ENCODE assay signal across 8 cellular contexts in the genomic region with DNA sequence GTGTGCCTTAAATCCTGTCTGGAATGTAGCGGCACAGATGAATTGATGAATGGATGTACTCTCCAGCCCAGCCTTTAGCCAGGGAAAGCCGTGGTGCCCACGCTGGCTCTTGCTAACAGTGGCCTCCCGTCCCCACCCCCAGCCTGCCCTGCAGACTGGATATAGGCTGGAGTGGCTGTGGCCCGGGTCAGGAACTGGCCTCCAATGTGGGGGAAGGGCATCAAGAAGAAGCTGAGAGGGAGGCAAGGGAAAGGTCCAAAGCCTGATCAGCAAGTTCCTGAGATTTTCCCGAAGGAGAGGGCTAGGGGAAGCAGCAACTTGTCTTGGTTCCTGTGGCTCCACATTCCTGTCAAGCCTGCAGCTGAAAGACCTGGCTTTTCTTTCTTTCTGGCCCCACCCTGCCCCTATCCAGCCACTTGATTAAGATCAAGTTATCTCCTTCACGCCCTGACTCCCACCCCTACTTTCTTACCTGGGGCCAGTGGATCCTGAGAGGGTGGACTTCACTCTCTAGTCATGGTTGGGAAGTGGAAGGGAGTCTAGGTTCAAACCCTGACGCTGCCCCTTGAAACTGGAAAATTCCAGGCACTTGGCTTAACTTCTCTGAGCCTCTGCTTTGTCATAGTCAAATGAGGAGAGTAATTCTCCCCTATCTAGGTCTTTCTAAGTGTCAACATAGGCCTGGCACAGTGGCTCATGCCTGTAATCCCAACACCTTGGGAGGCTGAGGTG. TPM values are rescaled to one million over a fixed set of nuclear protein-coding genes. Genes with fewer than 3 reads are reported as not detected.
DNase-seq lines count a peak whose midpoint lies in the region; ATAC-seq and TF ChIP-seq lines count a peak whose summit lies in the region.
"Had no signal": no experiment of that assay in that cellular context is flagged by ENCODE, and none has a peak within 500 bp of the region (broad histone marks: within the 10 kb centered on the region; RNA-seq: fewer than 3 reads in every experiment).

No MANE protein-coding gene starts in this region.

- H2BK5ac ChIP-seq in mesendoderm (ENCODE audit: low read length): peak overlapping the region; percentile 69

- H3K4me2 ChIP-seq in mesendoderm (ENCODE audit: low read length): no peak overlapping the region

- peak overlapping the region; percentile 52 for H3K9ac ChIP-seq in mesendoderm (ENCODE audit: low read length)

- no peak for TF ChIP-seq CTCF in CD8-positive, alpha-beta T cell (IDR thresholded peaks at IDR 0.05)

- no peak overlapping the region for H3K4me3 ChIP-seq in CD8-positive, alpha-beta T cell (ENCODE audit: low read depth, low read length)
- no peak overlapping the region for H3K4me3 ChIP-seq in mesendoderm (ENCODE audit: low read length)

- DNase-seq in CD8-positive, alpha-beta T cell: no peak
- DNase-seq in activated T-helper 2 cell treated with anti-CD3 and anti-CD28 coated beads, Interferon-gamma antibody, Interleukin-2, Interleukin-4, amounts not matched to agents 10 μg/mL and 5 μg/mL and 100 μg/mL, durations not matched to agents 14 hours and 24 hours and 36 hours (ENCODE audit: low spot score): no peak
- DNase-seq in mesendoderm: peak; percentile 97
- DNase-seq in central memory CD4-positive, alpha-beta T cell: no peak
- no peak for DNase-seq in stimulated activated CD4-positive, alpha-beta T cell treated with anti-CD3 and anti-CD28 coated beads, Interleukin-4, amount 100 ng/mL, for 4 hours
- DNase-seq: activated CD4-positive, alpha-beta T cell treated with anti-CD3 and anti-CD28 coated beads for 4 hours; NCI-H1436 had no signal

- H2BK120ac ChIP-seq in mesendoderm (ENCODE audit: low read depth, low read length): no peak overlapping the region

- H3K4me1 Mint-ChIP-seq in CD8-positive, alpha-beta T cell (ENCODE audit: low read depth): peaks cover 18% of the 10 kb centered on the region
- H3K4me1 Mint-ChIP-seq in activated T-helper 2 cell treated with anti-CD3 and anti-CD28 coated beads, Interferon-gamma antibody, Interleukin-2, Interleukin-4, amounts not matched to agents 10 μg/mL and 5 μg/mL and 100 μg/mL, durations not matched to agents 14 hours and 24 hours and 36 hours (ENCODE audit: low read depth): peaks cover 16% of the 10 kb centered on the region

- H3K27ac Mint-ChIP-seq in CD8-positive, alpha-beta T cell: peak overlapping the region; percentile 60
- peak overlapping the region; percentile 51 for H3K27ac Mint-ChIP-seq in activated T-helper 2 cell treated with anti-CD3 and anti-CD28 coated beads, Interferon-gamma antibody, Interleukin-2, Interleukin-4, amounts not matched to agents 10 μg/mL and 5 μg/mL and 100 μg/mL, durations not matched to agents 14 hours and 24 hours and 36 hours

- H3K23ac ChIP-seq in mesendoderm (ENCODE audit: low read length): no peak overlapping the region

- no peaks in the 10 kb centered on the region for H3K79me2 ChIP-seq in mesendoderm (ENCODE audit: control insufficient read depth, insufficient read depth, low read length)

- H3K27ac ChIP-seq in CD8-positive, alpha-beta T cell (ENCODE audit: low read depth, low read length): no peak overlapping the region
- peak overlapping the region; percentile 64 for H3K27ac ChIP-seq in mesendoderm (ENCODE audit: low read depth, low read length)

- H3K9me3 ChIP-seq in CD8-positive, alpha-beta T cell (ENCODE audit: low read length): no peaks in the 10 kb centered on the region

- intact Hi-C loops in CD8-positive, alpha-beta T cell (cut with DNase I, micrococcal nuclease): no loop called here
- intact Hi-C loops in activated T-helper 2 cell treated with anti-CD3 and anti-CD28 coated beads, Interferon-gamma antibody, Interleukin-2, Interleukin-4, amounts not matched to agents 10 μg/mL and 5 μg/mL and 100 μg/mL, durations not matched to agents 14 hours and 24 hours and 36 hours (cut with micrococcal nuclease): loop anchor here (5.0 kb wide), 1 partner anchor 53 kb away; the partner anchor contains the start of gene ANKRD54

- no peaks in the 10 kb centered on the region for H3K79me1 ChIP-seq in mesendoderm (ENCODE audit: low read length)

- POLR2A ChIA-PET in CD8-positive, alpha-beta T cell (lab: Charles Lee): interaction anchor here (3.0 kb wide), 1 partner anchor 11 kb away, joined by 30 read pairs; the partner anchor contains the start of gene MICALL1

- H3K56ac ChIP-seq in mesendoderm (ENCODE audit: low read length): peak overlapping the region; percentile 81

- peaks cover 18% of the 10 kb centered on the region for H3K36me3 Mint-ChIP-seq in CD8-positive, alpha-beta T cell
- H3K36me3 Mint-ChIP-seq in activated T-helper 2 cell treated with anti-CD3 and anti-CD28 coated beads, Interferon-gamma antibody, Interleukin-2, Interleukin-4, amounts not matched to agents 10 μg/mL and 5 μg/mL and 100 μg/mL, durations not matched to agents 14 hours and 24 hours and 36 hours (ENCODE audit: low read depth): peaks cover 12% of the 10 kb centered on the region

- no peak overlapping the region for H2BK15ac ChIP-seq in mesendoderm (replicated peaks; ENCODE audit: low read depth)

- H4K5ac ChIP-seq in mesendoderm (ENCODE audit: low read length): no peak overlapping the region

- H3K27me3 Mint-ChIP-seq in CD8-positive, alpha-beta T cell (ENCODE audit: low read depth): no peaks in the 10 kb centered on the region
- no peaks in the 10 kb centered on the region for H3K27me3 Mint-ChIP-seq in activated T-helper 2 cell treated with anti-CD3 and anti-CD28 coated beads, Interferon-gamma antibody, Interleukin-2, Interleukin-4, amounts not matched to agents 10 μg/mL and 5 μg/mL and 100 μg/mL, durations not matched to agents 14 hours and 24 hours and 36 hours (ENCODE audit: low read depth)

- H4K8ac ChIP-seq in mesendoderm (ENCODE audit: low read depth, low read length): no peak overlapping the region

- no peak for ATAC-seq in CD8-positive, alpha-beta T cell
- no peak for ATAC-seq in GM21619 (IDR thresholded peaks at IDR 0.05; ENCODE audit: unreplicated experiment)

- H3K9me3 Mint-ChIP-seq in CD8-positive, alpha-beta T cell: no peaks in the 10 kb centered on the region
- no peaks in the 10 kb centered on the region for H3K9me3 Mint-ChIP-seq in activated T-helper 2 cell treated with anti-CD3 and anti-CD28 coated beads, Interferon-gamma antibody, Interleukin-2, Interleukin-4, amounts not matched to agents 10 μg/mL and 5 μg/mL and 100 μg/mL, durations not matched to agents 14 hours and 24 hours and 36 hours

- H3K4me3 Mint-ChIP-seq in CD8-positive, alpha-beta T cell: no peak overlapping the region
- H3K4me3 Mint-ChIP-seq in activated T-helper 2 cell treated with anti-CD3 and anti-CD28 coated beads, Interferon-gamma antibody, Interleukin-2, Interleukin-4, amounts not matched to agents 10 μg/mL and 5 μg/mL and 100 μg/mL, durations not matched to agents 14 hours and 24 hours and 36 hours (ENCODE audit: low read depth): no peak overlapping the region

- H3K27me3 ChIP-seq in CD8-positive, alpha-beta T cell (ENCODE audit: insufficient read depth, low read length): no peaks in the 10 kb centered on the region
- H3K27me3 ChIP-seq in mesendoderm (ENCODE audit: insufficient read depth, low read length, poor library complexity): no peaks in the 10 kb centered on the region

- CTCF ChIA-PET in CD8-positive, alpha-beta T cell (lab: Charles Lee): no interaction called here

- no peak overlapping the region for H2AK5ac ChIP-seq in mesendoderm (ENCODE audit: low read length)

- H3K4me1 ChIP-seq in CD8-positive, alpha-beta T cell (ENCODE audit: insufficient read depth, low read length): peaks cover 14% of the 10 kb centered on the region
- H3K4me1 ChIP-seq in mesendoderm (ENCODE audit: control insufficient read depth, low read depth, low read length): peaks cover 34% of the 10 kb centered on the region

- peak overlapping the region; percentile 57 for H3K18ac ChIP-seq in mesendoderm (ENCODE audit: low read length)

- H3K36me3 ChIP-seq in CD8-positive, alpha-beta T cell (ENCODE audit: insufficient read depth, low read length): no peaks in the 10 kb centered on the region
- peaks cover 1% of the 10 kb centered on the region for H3K36me3 ChIP-seq in mesendoderm (ENCODE audit: control insufficient read depth, insufficient read depth, low read length)

- H3K4ac ChIP-seq in mesendoderm (ENCODE audit: low read depth, low read length): peak overlapping the region; percentile 72

- WGBS in mesendoderm (ENCODE audit: extremely low coverage, insufficient coverage, low lambda C conversion rate): no CpG with 5 or more reads among the region's 8 CpGs

RNA-seq across cellular contexts. Expression of gene MICALL1, which starts 11.0 kb away (rescaled TPM):
- total RNA-seq in CD8-positive, alpha-beta T cell: 10 to 100 TPM; 15.3 to 18.1 TPM
- total RNA-seq in activated T-helper 2 cell treated with anti-CD3 and anti-CD28 coated beads, Interferon-gamma antibody, Interleukin-2, Interleukin-4, amounts not matched to agents 10 μg/mL and 5 μg/mL and 100 μg/mL, durations not matched to agents 14 hours and 24 hours and 36 hours: 22.7 and 29.1 TPM in 2 replicates
- polyA plus RNA-seq in mesendoderm (2013, experiment 1 of 2): 24.9 TPM
- 25.2 TPM for polyA plus RNA-seq in mesendoderm (2013, experiment 2 of 2)

RNA-seq across cellular contexts. Expression of gene EIF3L, which starts 45.9 kb away (rescaled TPM):
- total RNA-seq in CD8-positive, alpha-beta T cell: 100 to 1,000 TPM; 510 to 518 TPM
- 462 and 480 TPM in 2 replicates for total RNA-seq in activated T-helper 2 cell treated with anti-CD3 and anti-CD28 coated beads, Interferon-gamma antibody, Interleukin-2, Interleukin-4, amounts not matched to agents 10 μg/mL and 5 μg/mL and 100 μg/mL, durations not matched to agents 14 hours and 24 hours and 36 hours
- 600 TPM for polyA plus RNA-seq in mesendoderm (2013, experiment 1 of 2)
- polyA plus RNA-seq in mesendoderm (2013, experiment 2 of 2): 594 TPM

RNA-seq across cellular contexts. Expression of gene ANKRD54, which starts 51.0 kb away (rescaled TPM):
- total RNA-seq in CD8-positive, alpha-beta T cell: 10 to 100 TPM; 18.8 to 21.4 TPM
- 24.7 and 27.3 TPM in 2 replicates for total RNA-seq in activated T-helper 2 cell treated with anti-CD3 and anti-CD28 coated beads, Interferon-gamma antibody, Interleukin-2, Interleukin-4, amounts not matched to agents 10 μg/mL and 5 μg/mL and 100 μg/mL, durations not matched to agents 14 hours and 24 hours and 36 hours
- 8.0 TPM for polyA plus RNA-seq in mesendoderm (2013, experiment 1 of 2)
- 9.1 TPM for polyA plus RNA-seq in mesendoderm (2013, experiment 2 of 2)

RNA-seq across cellular contexts. Expression of gene C22orf23, which starts 58.3 kb away (rescaled TPM):
- under 1 TPM in 1 of 2 experiments, not detected in 1; 0.43 TPM for total RNA-seq in CD8-positive, alpha-beta T cell
- not detected in 2 replicates for total RNA-seq in activated T-helper 2 cell treated with anti-CD3 and anti-CD28 coated beads, Interferon-gamma antibody, Interleukin-2, Interleukin-4, amounts not matched to agents 10 μg/mL and 5 μg/mL and 100 μg/mL, durations not matched to agents 14 hours and 24 hours and 36 hours
- polyA plus RNA-seq in mesendoderm (2013, experiment 1 of 2): 0.31 TPM
- 0.41 TPM for polyA plus RNA-seq in mesendoderm (2013, experiment 2 of 2)

RNA-seq across cellular contexts. Expression of gene POLR2F, which starts 58.4 kb away (rescaled TPM):
- 10 to 100 TPM; 22.7 to 25.6 TPM for total RNA-seq in CD8-positive, alpha-beta T cell
- total RNA-seq in activated T-helper 2 cell treated with anti-CD3 and anti-CD28 coated beads, Interferon-gamma antibody, Interleukin-2, Interleukin-4, amounts not matched to agents 10 μg/mL and 5 μg/mL and 100 μg/mL, durations not matched to agents 14 hours and 24 hours and 36 hours: 92.6 and 96.5 TPM in 2 replicates
- polyA plus RNA-seq in mesendoderm (2013, experiment 1 of 2): 235 TPM
- polyA plus RNA-seq in mesendoderm (2013, experiment 2 of 2): 238 TPM
